ENCODE assay signal across 1 cellular context in genomic region chr19:45306040-45306439, GRCh38.
TF ChIP-seq lines count a peak whose summit lies in the region.

No MANE protein-coding gene starts in this region.

TF ChIP-seq in SK-N-SH, 30 proteins besides CTCF, POLR2A, EP300 and RAD21 (continued from another document):
- TF ChIP-seq, protein P1, sequence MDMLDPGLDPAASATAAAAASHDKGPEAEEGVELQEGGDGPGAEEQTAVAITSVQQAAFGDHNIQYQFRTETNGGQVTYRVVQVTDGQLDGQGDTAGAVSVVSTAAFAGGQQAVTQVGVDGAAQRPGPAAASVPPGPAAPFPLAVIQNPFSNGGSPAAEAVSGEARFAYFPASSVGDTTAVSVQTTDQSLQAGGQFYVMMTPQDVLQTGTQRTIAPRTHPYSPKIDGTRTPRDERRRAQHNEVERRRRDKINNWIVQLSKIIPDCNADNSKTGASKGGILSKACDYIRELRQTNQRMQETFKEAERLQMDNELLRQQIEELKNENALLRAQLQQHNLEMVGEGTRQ (IDR thresholded peaks at IDR 0.05; ENCODE audit: borderline replicate concordance, low read depth, low read length) = no peak
- TF ChIP-seq FOXM1 (IDR thresholded peaks at IDR 0.05; ENCODE audit: low read depth) (no peak), CHD2 (IDR thresholded peaks at IDR 0.05; ENCODE audit: low read length, partially characterized antibody) (no peak), FOXJ3 (CRISPR knock-in tag; IDR thresholded peaks at IDR 0.05) (no peak), RXRA (IDR thresholded peaks at IDR 0.05; ENCODE audit: borderline replicate concordance, low read depth) (no peak), RFX5 (IDR thresholded peaks at IDR 0.05; ENCODE audit: low read length) (no peak), NFIC (IDR thresholded peaks at IDR 0.05; ENCODE audit: borderline replicate concordance) (no peak), SMC3 (IDR thresholded peaks at IDR 0.05; ENCODE audit: low read depth, low read length) (no peak)
- TF ChIP-seq, protein P2, sequence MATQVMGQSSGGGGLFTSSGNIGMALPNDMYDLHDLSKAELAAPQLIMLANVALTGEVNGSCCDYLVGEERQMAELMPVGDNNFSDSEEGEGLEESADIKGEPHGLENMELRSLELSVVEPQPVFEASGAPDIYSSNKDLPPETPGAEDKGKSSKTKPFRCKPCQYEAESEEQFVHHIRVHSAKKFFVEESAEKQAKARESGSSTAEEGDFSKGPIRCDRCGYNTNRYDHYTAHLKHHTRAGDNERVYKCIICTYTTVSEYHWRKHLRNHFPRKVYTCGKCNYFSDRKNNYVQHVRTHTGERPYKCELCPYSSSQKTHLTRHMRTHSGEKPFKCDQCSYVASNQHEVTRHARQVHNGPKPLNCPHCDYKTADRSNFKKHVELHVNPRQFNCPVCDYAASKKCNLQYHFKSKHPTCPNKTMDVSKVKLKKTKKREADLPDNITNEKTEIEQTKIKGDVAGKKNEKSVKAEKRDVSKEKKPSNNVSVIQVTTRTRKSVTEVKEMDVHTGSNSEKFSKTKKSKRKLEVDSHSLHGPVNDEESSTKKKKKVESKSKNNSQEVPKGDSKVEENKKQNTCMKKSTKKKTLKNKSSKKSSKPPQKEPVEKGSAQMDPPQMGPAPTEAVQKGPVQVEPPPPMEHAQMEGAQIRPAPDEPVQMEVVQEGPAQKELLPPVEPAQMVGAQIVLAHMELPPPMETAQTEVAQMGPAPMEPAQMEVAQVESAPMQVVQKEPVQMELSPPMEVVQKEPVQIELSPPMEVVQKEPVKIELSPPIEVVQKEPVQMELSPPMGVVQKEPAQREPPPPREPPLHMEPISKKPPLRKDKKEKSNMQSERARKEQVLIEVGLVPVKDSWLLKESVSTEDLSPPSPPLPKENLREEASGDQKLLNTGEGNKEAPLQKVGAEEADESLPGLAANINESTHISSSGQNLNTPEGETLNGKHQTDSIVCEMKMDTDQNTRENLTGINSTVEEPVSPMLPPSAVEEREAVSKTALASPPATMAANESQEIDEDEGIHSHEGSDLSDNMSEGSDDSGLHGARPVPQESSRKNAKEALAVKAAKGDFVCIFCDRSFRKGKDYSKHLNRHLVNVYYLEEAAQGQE (IDR thresholded peaks at IDR 0.05; ENCODE audit: low read depth, low read length) = no peak
